ENCODE assay signal across 18 cellular contexts in the genomic region with DNA sequence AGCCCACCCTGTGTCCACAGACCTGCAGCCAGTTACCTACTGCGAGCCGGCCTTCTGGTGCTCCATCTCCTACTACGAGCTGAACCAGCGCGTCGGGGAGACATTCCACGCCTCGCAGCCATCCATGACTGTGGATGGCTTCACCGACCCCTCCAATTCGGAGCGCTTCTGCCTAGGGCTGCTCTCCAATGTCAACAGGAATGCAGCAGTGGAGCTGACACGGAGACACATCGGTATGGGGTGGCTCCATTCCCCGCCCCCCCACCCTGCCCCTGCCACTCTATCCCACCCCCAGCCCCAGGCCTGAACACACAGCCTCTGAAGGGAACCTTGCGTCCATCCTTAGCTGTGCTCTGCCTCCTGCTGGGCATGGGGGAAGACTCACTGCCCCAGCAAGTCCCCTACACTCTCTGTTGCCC.
DNase-seq lines count a peak whose midpoint lies in the region; ATAC-seq and TF ChIP-seq lines count a peak whose summit lies in the region.
"Had no signal": no experiment of that assay in that cellular context is flagged by ENCODE, and none has a peak within 500 bp of the region (broad histone marks: within the 10 kb centered on the region; RNA-seq: fewer than 3 reads in every experiment).

No MANE protein-coding gene starts in this region.

- no peaks in the 10 kb centered on the region for H3K79me2 ChIP-seq in OCI-LY7 (ENCODE audit: insufficient read depth, low read depth, low read length)

- H3K36me3 ChIP-seq in OCI-LY7 (ENCODE audit: insufficient read depth, low read length), result peaks cover 57% of the 10 kb centered on the region; the same call in 1 of the 2 replicates
- peaks cover 0 to 6% of the 10 kb centered on the region in 2 donors for H3K36me3 ChIP-seq in gastrocnemius medialis

- no peaks in the 10 kb centered on the region for H3K9me3 Mint-ChIP-seq in activated CD4-positive, alpha-beta T cell treated with anti-CD3 and anti-CD28 coated beads, Interleukin-2, amount 10 ng/mL, durations not matched to agents 7 days and 5 days
- H3K9me3 Mint-ChIP-seq in WTC11, result no peaks in the 10 kb centered on the region
- H3K9me3 Mint-ChIP-seq: CD4-positive, alpha-beta T cell; central memory CD8-positive, alpha-beta T cell; IgD-negative memory B cell; naive thymus-derived CD4-positive, alpha-beta T cell; type B pancreatic cell had no signal

- no peak overlapping the region for H2AFZ ChIP-seq in OCI-LY7 (ENCODE audit: low read length)

- no peak overlapping the region for H3K4me3 Mint-ChIP-seq in activated CD4-positive, alpha-beta T cell treated with anti-CD3 and anti-CD28 coated beads, Interleukin-2, amount 10 ng/mL, durations not matched to agents 7 days and 5 days
- no peak overlapping the region for H3K4me3 Mint-ChIP-seq in WTC11
- H3K4me3 Mint-ChIP-seq: CD4-positive, alpha-beta T cell; central memory CD8-positive, alpha-beta T cell; IgD-negative memory B cell; naive thymus-derived CD4-positive, alpha-beta T cell; type B pancreatic cell had no signal

- no peak overlapping the region for H3K4me2 ChIP-seq in OCI-LY7 (ENCODE audit: low read length)

- H3K4me3 ChIP-seq in OCI-LY7 (ENCODE audit: low read depth, low read length, poor library complexity, severe bottlenecking) (no peak overlapping the region), gastrocnemius medialis (no peak overlapping the region)

- no peak for DNase-seq in activated CD4-positive, alpha-beta T cell treated with anti-CD3 and anti-CD28 coated beads, Interleukin-2, amount 10 ng/mL, durations not matched to agents 7 days and 5 days
- no peak for DNase-seq in activated CD4-positive, alpha-beta T cell treated with anti-CD3 and anti-CD28 coated beads, Interleukin-2, amount 50 U/mL, for 4 hours
- DNase-seq in OCI-LY7 (ENCODE audit: low spot score) (peak; percentile 21), foreskin keratinocyte (no peak), gastrocnemius medialis (peak in 1 of 2 donors; percentile 13), WTC11 (ENCODE audit: low spot score) (no peak)
- DNase-seq: kidney glomerular epithelial cell, NCI-H1417 treated with DMSO at 0.1 percent for 48 hours, NCI-H446, SW 1271 had no signal

- in situ Hi-C loops in gastrocnemius medialis (cut with MboI; ENCODE audit: low sequenced_read_pairs in 4 of 4), result no loop called here

- no peaks in the 10 kb centered on the region for H3K9me2 ChIP-seq in OCI-LY7 (ENCODE audit: insufficient read depth, low read length)

- POLR2A ChIA-PET in activated CD4-positive, alpha-beta T cell treated with anti-CD3 and anti-CD28 coated beads, Interleukin-2, amount 10 ng/mL, durations not matched to agents 7 days and 5 days (lab: Charles Lee), result no interaction called here
- POLR2A ChIA-PET in OCI-LY7 (lab: Charles Lee), result no interaction called here
- POLR2A ChIA-PET in WTC11 (lab: Charles Lee), result no interaction called here

- BruUV-seq in OCI-LY7 (replicated peaks; lab: Mats Ljungman, UMichigan), result no TSS peak

- no peaks in the 10 kb centered on the region for H3K27me3 Mint-ChIP-seq in activated CD4-positive, alpha-beta T cell treated with anti-CD3 and anti-CD28 coated beads, Interleukin-2, amount 10 ng/mL, durations not matched to agents 7 days and 5 days
- H3K27me3 Mint-ChIP-seq in WTC11 (ENCODE audit: low read depth), result no peaks in the 10 kb centered on the region
- H3K27me3 Mint-ChIP-seq: CD4-positive, alpha-beta T cell; central memory CD8-positive, alpha-beta T cell; IgD-negative memory B cell; naive thymus-derived CD4-positive, alpha-beta T cell; type B pancreatic cell had no signal

- no peaks in the 10 kb centered on the region for H3K4me1 ChIP-seq in OCI-LY7 (ENCODE audit: insufficient read depth, low read length, poor library complexity, severe bottlenecking)
- H3K4me1 ChIP-seq in foreskin keratinocyte, result peaks cover 17% of the 10 kb centered on the region
- H3K4me1 ChIP-seq in gastrocnemius medialis, result peaks cover 43 to 71% of the 10 kb centered on the region in 2 donors

- CTCF ChIA-PET in activated CD4-positive, alpha-beta T cell treated with anti-CD3 and anti-CD28 coated beads, Interleukin-2, amount 10 ng/mL, durations not matched to agents 7 days and 5 days (lab: Charles Lee), result no interaction called here
- CTCF ChIA-PET in OCI-LY7 (lab: Charles Lee; ENCODE audit: unreplicated experiment) (no interaction called here), WTC11 (lab: Charles Lee) (interaction anchor here (0.6 to 2.3 kb wide), 4 partner anchors 11 to 235 kb away, joined by 3 to 9 read pairs (median 4); no protein-coding TSS in a partner anchor)

- H3K27ac Mint-ChIP-seq in activated CD4-positive, alpha-beta T cell treated with anti-CD3 and anti-CD28 coated beads, Interleukin-2, amount 10 ng/mL, durations not matched to agents 7 days and 5 days, result peak overlapping the region; percentile 54
- H3K27ac Mint-ChIP-seq in WTC11, result no peak overlapping the region
- H3K27ac Mint-ChIP-seq: CD4-positive, alpha-beta T cell; type B pancreatic cell had no signal

- no peak for TF ChIP-seq POLR2A in gastrocnemius medialis (IDR thresholded peaks at IDR 0.05)

- peaks cover 30% of the 10 kb centered on the region for H3K4me1 Mint-ChIP-seq in activated CD4-positive, alpha-beta T cell treated with anti-CD3 and anti-CD28 coated beads, Interleukin-2, amount 10 ng/mL, durations not matched to agents 7 days and 5 days
- H3K4me1 Mint-ChIP-seq in WTC11, result peaks cover 8% of the 10 kb centered on the region

- no peak overlapping the region for H3K27ac ChIP-seq in OCI-LY7 (ENCODE audit: low read depth, low read length, poor library complexity, severe bottlenecking)
- no peak overlapping the region for H3K27ac ChIP-seq in foreskin keratinocyte
- H3K27ac ChIP-seq in gastrocnemius medialis, result peak overlapping the region; percentile 91 to 99 (median 96)

- H3K9me3 ChIP-seq in OCI-LY7 (ENCODE audit: low read length), result no peaks in the 10 kb centered on the region
- no peaks in the 10 kb centered on the region for H3K9me3 ChIP-seq in gastrocnemius medialis

- peaks cover 61% of the 10 kb centered on the region for H3K36me3 Mint-ChIP-seq in activated CD4-positive, alpha-beta T cell treated with anti-CD3 and anti-CD28 coated beads, Interleukin-2, amount 10 ng/mL, durations not matched to agents 7 days and 5 days (ENCODE audit: low read depth)
- H3K36me3 Mint-ChIP-seq in WTC11, result peaks cover 16% of the 10 kb centered on the region

- ATAC-seq in foreskin keratinocyte (no peak), gastrocnemius medialis (no peak), WTC11 (no peak), GM21529 (IDR thresholded peaks at IDR 0.05; ENCODE audit: unreplicated experiment) (no peak), HG02970 (IDR thresholded peaks at IDR 0.05; ENCODE audit: low FRiP score, unreplicated experiment) (no peak)
- ATAC-seq: activated CD4-positive, CD25-positive, alpha-beta regulatory T cell treated with anti-CD3 and anti-CD28 coated beads, Interleukin-2, amount 50 U/mL, for 24 hours; naive thymus-derived CD4-positive, alpha-beta T cell had no signal

- H3K27me3 ChIP-seq in foreskin keratinocyte (no peaks in the 10 kb centered on the region), gastrocnemius medialis (no peaks in the 10 kb centered on the region)

- TF ChIP-seq CTCF in OCI-LY7 (conservative IDR thresholded peaks at IDR 0.05; ENCODE audit: low read length) (no peak), foreskin keratinocyte (conservative IDR thresholded peaks at IDR 0.05) (peak; percentile 30), gastrocnemius medialis (IDR thresholded peaks at IDR 0.05 in 4 of 5, conservative IDR thresholded peaks at IDR 0.05 in 1 of 5) (no peak), WTC11 (IDR thresholded peaks at IDR 0.05) (no peak)

- intact Hi-C loops in OCI-LY7 (cut with micrococcal nuclease; ENCODE audit: unreplicated experiment) (no loop called here), gastrocnemius medialis (cut with DNase I; ENCODE audit: low total_unique reads) (loop anchor here (10.0 kb wide), 1 partner anchor 1094 kb away; the partner anchor contains the start of gene FEM1B)

- H4K20me1 ChIP-seq in OCI-LY7 (ENCODE audit: insufficient read depth, low read length), result no peaks in the 10 kb centered on the region

TF ChIP-seq in WTC11, 78 proteins besides CTCF, POLR2A, EP300 and RAD21 (continues in another document):
- no peak for TF ChIP-seq ZNF396 (CRISPR knock-in tag; IDR thresholded peaks at IDR 0.05; ENCODE audit: borderline replicate concordance)
- no peak for TF ChIP-seq ZNF232 (CRISPR knock-in tag; IDR thresholded peaks at IDR 0.05)
- TF ChIP-seq SOX15 (CRISPR knock-in tag; IDR thresholded peaks at IDR 0.05), result no peak
- no peak for TF ChIP-seq NFE2L1 (CRISPR knock-in tag; IDR thresholded peaks at IDR 0.05)
- TF ChIP-seq AR (CRISPR knock-in tag; IDR thresholded peaks at IDR 0.05), result no peak
- no peak for TF ChIP-seq TEAD4 (CRISPR knock-in tag; IDR thresholded peaks at IDR 0.05)
- TF ChIP-seq FOXK1 (CRISPR knock-in tag; IDR thresholded peaks at IDR 0.05), result no peak
- no peak for TF ChIP-seq EMX1 (CRISPR knock-in tag; IDR thresholded peaks at IDR 0.05)
- TF ChIP-seq NR3C1 (CRISPR knock-in tag; conservative IDR thresholded peaks at IDR 0.05; ENCODE audit: low read depth), result no peak
- no peak for TF ChIP-seq ZNF317 (CRISPR knock-in tag; IDR thresholded peaks at IDR 0.05; ENCODE audit: borderline replicate concordance, low read depth)
- TF ChIP-seq NFYB (CRISPR knock-in tag; conservative IDR thresholded peaks at IDR 0.05; ENCODE audit: low read depth), result no peak
- no peak for TF ChIP-seq JUN (CRISPR knock-in tag; IDR thresholded peaks at IDR 0.05)

Comparison
In these comparisons a context has a peak if more than half of its experiments do, and no peak if none do; other contexts are left out.
1. H3K27ac ChIP-seq: peak in gastrocnemius medialis (4 of 4); none in OCI-LY7 (single experiment) and foreskin keratinocyte (single experiment).